ENCODE assay signal across 9 cellular contexts in the genomic region with DNA sequence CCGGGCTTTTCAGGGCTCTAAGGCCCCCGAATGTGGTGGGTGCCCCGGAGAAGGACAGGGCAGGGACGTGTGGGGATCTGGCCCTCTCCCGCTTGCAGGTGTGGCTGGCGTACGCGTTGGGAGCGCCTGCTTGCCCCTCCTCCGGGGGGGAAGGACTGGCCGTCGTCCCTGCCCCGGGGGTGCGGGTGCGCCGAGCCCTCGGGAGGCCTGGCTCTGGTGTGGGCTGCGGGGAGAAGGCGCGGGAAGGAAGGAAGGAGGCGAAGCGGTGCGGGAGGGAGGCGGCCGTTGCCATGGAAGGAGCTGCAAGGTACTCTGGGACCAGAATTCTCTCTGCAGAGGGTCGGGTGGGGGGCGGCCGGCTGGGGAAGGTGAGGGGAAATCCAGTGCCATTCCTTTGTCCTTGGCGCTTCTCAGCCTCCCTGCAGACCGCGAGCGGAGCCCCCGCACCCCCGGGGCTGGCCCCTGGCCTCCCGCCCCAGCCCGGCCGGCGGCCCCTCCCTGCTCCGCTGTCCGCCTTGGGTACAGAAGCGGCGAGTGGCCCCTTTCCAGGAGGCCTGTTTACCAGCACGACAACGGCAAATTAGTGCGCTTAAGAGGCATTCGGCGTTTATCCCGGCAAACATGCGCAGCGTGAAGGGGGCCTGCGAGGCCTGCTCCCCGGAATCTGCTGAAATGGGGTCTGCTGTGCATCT.
DNase-seq lines count a peak whose midpoint lies in the region; ATAC-seq and TF ChIP-seq lines count a peak whose summit lies in the region.
"Had no signal": no experiment of that assay in that cellular context is flagged by ENCODE, and none has a peak within 500 bp of the region (broad histone marks: within the 10 kb centered on the region; RNA-seq: fewer than 3 reads in every experiment).

No MANE protein-coding gene starts in this region.

- peak overlapping the region; percentile 53 for H3K4me2 ChIP-seq in parathyroid adenoma (ENCODE audit: low read length)

- no peaks in the 10 kb centered on the region for H3K36me3 Mint-ChIP-seq in activated T-helper 17 cell treated with anti-CD3 and anti-CD28 coated beads, Interleukin-2, amount 50 U/mL, for 72 hours (ENCODE audit: low read depth)

- H3K27ac ChIP-seq in parathyroid adenoma = no peak overlapping the region

- H3K9me3 Mint-ChIP-seq in activated T-helper 17 cell treated with anti-CD3 and anti-CD28 coated beads, Interleukin-2, amount 50 U/mL, for 72 hours = no peaks in the 10 kb centered on the region

- no peak for ATAC-seq in HG03442 (IDR thresholded peaks at IDR 0.05; ENCODE audit: unreplicated experiment)
- ATAC-seq in activated T-helper 17 cell treated with anti-CD3 and anti-CD28 coated beads, Interleukin-2, amount 50 U/mL, for 72 hours (replicated peaks) = no peak

- H2AFZ ChIP-seq in parathyroid adenoma = peak overlapping the region; percentile 67

- no peaks in the 10 kb centered on the region for H3K36me3 ChIP-seq in parathyroid adenoma (ENCODE audit: control insufficient read depth, insufficient read depth, low read length)

- no peaks in the 10 kb centered on the region for H3K4me1 ChIP-seq in parathyroid adenoma

- TF ChIP-seq CTCF in GM13976 (IDR thresholded peaks at IDR 0.05; ENCODE audit: borderline replicate concordance, control extremely low read depth, extremely low read depth, insufficient read depth, missing control alignments) (no peak), parathyroid adenoma (IDR thresholded peaks at IDR 0.05) (no peak)

- intact Hi-C loops in head of caudate nucleus (cut with DNase I) = no loop called here

- H3K4me3 ChIP-seq in parathyroid adenoma (ENCODE audit: low read depth, low read length) = no peak overlapping the region

- no peaks in the 10 kb centered on the region for H3K9me3 ChIP-seq in parathyroid adenoma (ENCODE audit: control insufficient read depth, low read length)

- peaks cover 44% of the 10 kb centered on the region for H3K27me3 Mint-ChIP-seq in activated T-helper 17 cell treated with anti-CD3 and anti-CD28 coated beads, Interleukin-2, amount 50 U/mL, for 72 hours

- in situ Hi-C loops in GM13976 (cut with MboI; ENCODE audit: low sequenced_read_pairs, unreplicated experiment) = no loop called here

- H3K27me3 ChIP-seq in parathyroid adenoma (ENCODE audit: control insufficient read depth, insufficient read depth, low read length) = no peaks in the 10 kb centered on the region

- peaks cover 16% of the 10 kb centered on the region for H3K4me1 Mint-ChIP-seq in activated T-helper 17 cell treated with anti-CD3 and anti-CD28 coated beads, Interleukin-2, amount 50 U/mL, for 72 hours

- no peak overlapping the region for H3K9ac ChIP-seq in parathyroid adenoma

- peak; percentile 29 for DNase-seq in GM13976 (ENCODE audit: low spot score)
- DNase-seq in NCI-H526 treated with DMSO at 0.1 percent for 48 hours (lab: John Stamatoyannopoulos, UW) = peak; percentile 12
- peak in 25 of 42 donors; percentile 10 to 70 (median 38) for DNase-seq in head of caudate nucleus
- DNase-seq in NCI-H2171 treated with DMSO at 0.1 percent for 48 hours (lab: John Stamatoyannopoulos, UW) = no peak
- no peak for DNase-seq in NCI-H524 (lab: John Stamatoyannopoulos, UW)
- DNase-seq: effector CD4-positive, alpha-beta T cell had no signal

- no peak overlapping the region for H3K27ac Mint-ChIP-seq in activated T-helper 17 cell treated with anti-CD3 and anti-CD28 coated beads, Interleukin-2, amount 50 U/mL, for 72 hours

- H3K4me3 Mint-ChIP-seq in activated T-helper 17 cell treated with anti-CD3 and anti-CD28 coated beads, Interleukin-2, amount 50 U/mL, for 72 hours = no peak overlapping the region

- no peaks in the 10 kb centered on the region for H3K79me2 ChIP-seq in parathyroid adenoma

Comparison
In these comparisons a context has a peak if more than half of its experiments do, and no peak if none do; other contexts are left out.
1. DNase-seq: peak in GM13976 (single experiment), NCI-H526 treated with DMSO at 0.1 percent for 48 hours (single experiment) and head of caudate nucleus (25 of 42); none in NCI-H2171 treated with DMSO at 0.1 percent for 48 hours (single experiment) and NCI-H524 (0 of 2).